8 cellular contexts compared by ENCODE assay signal in the genomic region with DNA sequence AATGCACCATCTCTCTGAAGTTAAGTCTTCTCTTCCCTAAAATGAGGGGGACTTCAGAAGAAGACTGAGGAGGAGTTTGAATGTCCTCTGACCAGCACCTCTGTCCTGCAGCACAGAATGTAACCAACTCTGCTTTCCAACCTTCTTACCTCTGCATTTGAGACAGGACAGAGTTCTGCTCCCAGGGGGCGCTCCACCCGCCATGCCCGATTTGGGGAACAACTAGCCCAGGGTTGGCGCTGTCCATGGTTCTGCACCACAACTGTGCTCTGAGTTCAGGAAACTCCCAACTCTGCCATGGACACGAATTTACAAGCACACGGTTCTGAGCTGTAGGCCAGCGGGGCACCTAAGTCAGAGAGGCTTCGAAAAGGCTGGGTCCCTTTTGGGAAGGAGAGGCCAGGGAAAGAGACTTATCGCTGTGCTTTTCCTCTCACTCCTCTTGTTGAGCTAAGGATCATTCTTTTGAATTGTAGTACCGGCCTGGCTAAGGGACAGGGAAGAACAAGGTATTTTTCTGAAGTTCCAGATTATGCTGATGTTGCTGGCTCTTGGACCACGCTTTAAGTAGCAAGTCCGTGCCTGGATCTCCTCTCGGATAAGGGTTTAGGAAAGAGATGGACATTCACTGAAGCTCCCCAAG. TPM values are rescaled to one million over a fixed set of nuclear protein-coding genes. Genes with fewer than 3 reads are reported as not detected.
A peak's percentile ranks its signal among the peaks of the same experiment; 100 is the strongest.
DNase-seq lines count a peak whose midpoint lies in the region; ATAC-seq, FAIRE-seq and TF ChIP-seq lines count a peak whose summit lies in the region.

No MANE protein-coding gene starts in this region.

- H3K9me3 ChIP-seq in body of pancreas (no peaks in the 10 kb centered on the region), keratinocyte (ENCODE audit: control insufficient read depth, low read depth, low read length) (no peaks in the 10 kb centered on the region)

- H3K36me3 ChIP-seq in body of pancreas (replicated peaks in 1 of 2; ENCODE audit: insufficient read depth in 1 of 2, low read depth in 2 of 2) (no peaks in the 10 kb centered on the region), keratinocyte (ENCODE audit: control insufficient read depth in 2 of 2, extremely low read depth in 1 of 2, insufficient read depth in 2 of 2, low read length in 2 of 2) (no peaks in the 10 kb centered on the region)

- no peak overlapping the region for H3K4me2 ChIP-seq in keratinocyte (ENCODE audit: control insufficient read depth, extremely low read depth, insufficient read depth, low read depth, low read length)

- peaks cover 6% of the 10 kb centered on the region for H3K9me3 Mint-ChIP-seq in T-helper 2 cell treated with Interferon-gamma antibody and Interleukin-4, amounts not matched to agents 5 μg/mL and 100 μg/mL, for 36 hours

- H3K4me1 Mint-ChIP-seq in T-helper 2 cell treated with Interferon-gamma antibody and Interleukin-4, amounts not matched to agents 5 μg/mL and 100 μg/mL, for 36 hours (ENCODE audit: low read depth) = peaks cover 15% of the 10 kb centered on the region

- H4K20me1 ChIP-seq in keratinocyte (ENCODE audit: control insufficient read depth, extremely low read depth, insufficient read depth, low read length) = no peaks in the 10 kb centered on the region

- H3K27ac ChIP-seq in body of pancreas (no peak overlapping the region), keratinocyte (ENCODE audit: control insufficient read depth, insufficient read depth, low read length) (no peak overlapping the region)

- dilution Hi-C loops in keratinocyte (cut with MboI; ENCODE audit: extremely low pct_ligation_motif_present, low sequenced_read_pairs) = no loop called here

- intact Hi-C loops in body of pancreas (cut with DNase I) = no loop called here

- no peaks in the 10 kb centered on the region for H3K79me2 ChIP-seq in keratinocyte (ENCODE audit: control insufficient read depth, insufficient read depth, low read length)

- H3K27me3 ChIP-seq in body of pancreas = no peaks in the 10 kb centered on the region
- H3K27me3 ChIP-seq in keratinocyte (ENCODE audit: control insufficient read depth, extremely low read depth, insufficient read depth, low read length) = no peaks in the 10 kb centered on the region

- no peaks in the 10 kb centered on the region for H3K27me3 Mint-ChIP-seq in T-helper 2 cell treated with Interferon-gamma antibody and Interleukin-4, amounts not matched to agents 5 μg/mL and 100 μg/mL, for 36 hours (ENCODE audit: low read depth)

- H3K4me3 Mint-ChIP-seq in T-helper 2 cell treated with Interferon-gamma antibody and Interleukin-4, amounts not matched to agents 5 μg/mL and 100 μg/mL, for 36 hours = no peak overlapping the region

- H3K9ac ChIP-seq in keratinocyte (ENCODE audit: control insufficient read depth, extremely low read depth, insufficient read depth, low read length) = no peak overlapping the region

- 24 to 34% methylated on average over 13 of the region's 13 CpGs for WGBS in body of pancreas, 2 donors

- DNase-seq in AML-193 (lab: John Stamatoyannopoulos, UW) = peak; percentile 82 to 87
- peak; percentile 47 for DNase-seq in HS-27A (ENCODE audit: low read depth)
- peak; percentile 68 for DNase-seq in T-helper 2 cell treated with Interferon-gamma antibody and Interleukin-4, amounts not matched to agents 5 μg/mL and 100 μg/mL, for 36 hours (ENCODE audit: low spot score)
- peak; percentile 54 to 71 (median 62) for DNase-seq in body of pancreas
- DNase-seq in keratinocyte (ENCODE audit: low read depth, low spot score) = peak; percentile 38
- DNase-seq in stimulated activated CD4-positive, alpha-beta T cell treated with anti-CD3 and anti-CD28 coated beads, Interleukin-2, amount 100 ng/mL, for 24 hours = peak; percentile 74 to 80
- DNase-seq in NCI-H1092 treated with DMSO at 0.1 percent for 48 hours (lab: John Stamatoyannopoulos, UW) = no peak

- H3K36me3 Mint-ChIP-seq in T-helper 2 cell treated with Interferon-gamma antibody and Interleukin-4, amounts not matched to agents 5 μg/mL and 100 μg/mL, for 36 hours (ENCODE audit: low read depth) = peaks cover 1% of the 10 kb centered on the region

- H3K4me1 ChIP-seq in body of pancreas = no peaks in the 10 kb centered on the region
- H3K4me1 ChIP-seq in keratinocyte (ENCODE audit: control insufficient read depth, extremely low read depth, insufficient read depth, low read length) = no peaks in the 10 kb centered on the region

- H2AFZ ChIP-seq in keratinocyte (ENCODE audit: control insufficient read depth, low read length) = no peak overlapping the region

- H3K27ac Mint-ChIP-seq in T-helper 2 cell treated with Interferon-gamma antibody and Interleukin-4, amounts not matched to agents 5 μg/mL and 100 μg/mL, for 36 hours = no peak overlapping the region

- H3K9me1 ChIP-seq in keratinocyte (ENCODE audit: control insufficient read depth, extremely low read depth, insufficient read depth, low read length) = no peaks in the 10 kb centered on the region

- FAIRE-seq in keratinocyte (lab: Jason Lieb, UNC) = peak; percentile 32

- ATAC-seq in body of pancreas = no peak
- no peak for ATAC-seq in HG03045 (IDR thresholded peaks at IDR 0.05; ENCODE audit: unreplicated experiment)

- TF ChIP-seq CTCF in body of pancreas (IDR thresholded peaks at IDR 0.05) = peak in 5 of 7 experiments; percentile 30 to 55 (median 34)
- peak; percentile 90 to 94 (median 92) for TF ChIP-seq CTCF in keratinocyte (optimal IDR thresholded peaks at IDR 0.05 in 1 of 3, IDR thresholded peaks at IDR 0.05 in 1 of 3, conservative IDR thresholded peaks at IDR 0.05 in 1 of 3; ENCODE audit: extremely low read depth in 1 of 3, insufficient read depth in 2 of 3, low read length in 3 of 3)

- no peak overlapping the region for H3K4me3 ChIP-seq in body of pancreas
- H3K4me3 ChIP-seq in keratinocyte (ENCODE audit: control insufficient read depth in 2 of 3, extremely low read depth in 1 of 3, insufficient read depth in 2 of 3, low read depth in 1 of 3, low read length in 3 of 3) = no peak overlapping the region

- no peak for TF ChIP-seq POLR2A in body of pancreas (IDR thresholded peaks at IDR 0.05)

RNA-seq across cellular contexts. Expression of gene SIGLEC5, which starts 22.2 kb away (rescaled TPM):
- under 1 TPM in 1 of 2 donors, not detected in 1; 0.52 TPM for total RNA-seq in body of pancreas
- polyA plus RNA-seq in keratinocyte = not detected in 3 replicates
- not detected for polyA plus RNA-seq in keratinocyte (2011; ENCODE audit: low read depth)
- not detected in 2 replicates for polyA plus RNA-seq in keratinocyte (2011; cell fraction: cytosol; rRNA removed)
- polyA plus RNA-seq in keratinocyte (2011; cell fraction: nucleus; rRNA removed) = not detected in 2 replicates
- polyA plus RNA-seq in keratinocyte (2012; ENCODE audit: low replicate concordance) = not detected in 2 replicates
- polyA minus RNA-seq in keratinocyte = not detected in 3 replicates
- not detected for polyA minus RNA-seq in keratinocyte (2011; cell fraction: cytosol; rRNA and poly(A)+ RNA removed)
- not detected in 2 replicates for polyA minus RNA-seq in keratinocyte (2011; cell fraction: nucleus; rRNA and poly(A)+ RNA removed)

RNA-seq across cellular contexts. Expression of gene ZNF175, which starts 37.0 kb away (rescaled TPM):
- 1 to 10 TPM; 4.3 to 5.2 TPM for total RNA-seq in body of pancreas
- polyA plus RNA-seq in keratinocyte = 2.3 to 3.8 TPM (median 3.2 TPM) in 3 replicates
- polyA plus RNA-seq in keratinocyte (2011; ENCODE audit: low read depth) = 2.5 TPM
- polyA plus RNA-seq in keratinocyte (2011; cell fraction: cytosol; rRNA removed) = 1.4 and 3.0 TPM in 2 replicates
- polyA plus RNA-seq in keratinocyte (2011; cell fraction: nucleus; rRNA removed) = 5.5 and 7.0 TPM in 2 replicates
- polyA plus RNA-seq in keratinocyte (2012; ENCODE audit: low replicate concordance) = 1.8 and 3.5 TPM in 2 replicates
- 6.1 to 6.9 TPM (median 6.7 TPM) in 3 replicates for polyA minus RNA-seq in keratinocyte
- polyA minus RNA-seq in keratinocyte (2011; cell fraction: cytosol; rRNA and poly(A)+ RNA removed) = 2.5 TPM
- 3.1 and 7.0 TPM in 2 replicates for polyA minus RNA-seq in keratinocyte (2011; cell fraction: nucleus; rRNA and poly(A)+ RNA removed)

RNA-seq across cellular contexts. Expression of gene SIGLEC14, which starts 38.6 kb away (rescaled TPM):
- total RNA-seq in body of pancreas = not detected
- not detected in 3 replicates for polyA plus RNA-seq in keratinocyte
- polyA plus RNA-seq in keratinocyte (2011; ENCODE audit: low read depth) = not detected
- not detected in 2 replicates for polyA plus RNA-seq in keratinocyte (2011; cell fraction: cytosol; rRNA removed)
- not detected in 2 replicates for polyA plus RNA-seq in keratinocyte (2011; cell fraction: nucleus; rRNA removed)
- polyA plus RNA-seq in keratinocyte (2012; ENCODE audit: low replicate concordance) = not detected in 2 replicates
- polyA minus RNA-seq in keratinocyte = not detected in 3 replicates
- polyA minus RNA-seq in keratinocyte (2011; cell fraction: cytosol; rRNA and poly(A)+ RNA removed) = not detected
- not detected in 2 replicates for polyA minus RNA-seq in keratinocyte (2011; cell fraction: nucleus; rRNA and poly(A)+ RNA removed)
